22 cellular contexts compared by ENCODE assay signal in genomic region chr7:139943391-139943790, GRCh38.
DNase-seq lines count a peak whose midpoint lies in the region; ATAC-seq and TF ChIP-seq lines count a peak whose summit lies in the region.
"Had no signal": no experiment of that assay in that cellular context is flagged by ENCODE, and none has a peak within 500 bp of the region (broad histone marks: within the 10 kb centered on the region; RNA-seq: fewer than 3 reads in every experiment).

No MANE protein-coding gene starts in this region.

- H3K9me2 ChIP-seq in Karpas-422 (replicated peaks; ENCODE audit: insufficient read depth, low read length) (no peaks in the 10 kb centered on the region), PC-3 (replicated peaks; ENCODE audit: low read length) (no peaks in the 10 kb centered on the region)

- H3K4me1 ChIP-seq in Karpas-422 (ENCODE audit: low read length), result peaks cover 15% of the 10 kb centered on the region
- H3K4me1 ChIP-seq in PC-3 (ENCODE audit: insufficient read depth, low read length), result no peaks in the 10 kb centered on the region
- H3K4me1 ChIP-seq in ovary (ENCODE audit: insufficient read depth), result no peaks in the 10 kb centered on the region
- H3K4me1 ChIP-seq: lower lobe of right lung had no signal

- no TSS peak for BruUV-seq in PC-3 (replicated peaks; lab: Mats Ljungman, UMichigan)

- H3K4me3 ChIP-seq in Karpas-422 (ENCODE audit: low read length) (no peak overlapping the region), PC-3 (ENCODE audit: low read length) (no peak overlapping the region), ovary (no peak overlapping the region)
- H3K4me3 ChIP-seq: lower lobe of right lung, MG63, skin epidermis, upper lobe of left lung had no signal

- H4K20me1 ChIP-seq in Karpas-422 (ENCODE audit: insufficient read depth, low read depth, low read length) (no peaks in the 10 kb centered on the region), PC-3 (ENCODE audit: low read length) (no peaks in the 10 kb centered on the region)

- H3K36me3 Mint-ChIP-seq in glutamatergic neuron (ENCODE audit: unreplicated experiment), result no peaks in the 10 kb centered on the region
- no peaks in the 10 kb centered on the region for H3K36me3 Mint-ChIP-seq in activated naive CD8-positive, alpha-beta T cell treated with anti-CD3 and anti-CD28 coated beads for 36 hours
- H3K36me3 Mint-ChIP-seq: CD4-positive, CD25-positive, alpha-beta regulatory T cell had no signal

- H3K4me1 Mint-ChIP-seq in glutamatergic neuron (ENCODE audit: low read depth, unreplicated experiment), result peaks cover 4% of the 10 kb centered on the region
- peaks cover 2% of the 10 kb centered on the region for H3K4me1 Mint-ChIP-seq in activated naive CD8-positive, alpha-beta T cell treated with anti-CD3 and anti-CD28 coated beads for 36 hours
- H3K4me1 Mint-ChIP-seq: CD4-positive, CD25-positive, alpha-beta regulatory T cell had no signal

- H3K4me3 Mint-ChIP-seq in glutamatergic neuron (ENCODE audit: unreplicated experiment), result no peak overlapping the region
- no peak overlapping the region for H3K4me3 Mint-ChIP-seq in activated naive CD8-positive, alpha-beta T cell treated with anti-CD3 and anti-CD28 coated beads for 36 hours
- H3K4me3 Mint-ChIP-seq: activated T-helper 17 cell treated with anti-CD3 and anti-CD28 coated beads, Interleukin-2, amount 50 U/mL, for 72 hours; CD4-positive, CD25-positive, alpha-beta regulatory T cell; WTC11 had no signal

- POLR2A ChIA-PET in PC-3 (lab: Charles Lee; ENCODE audit: unreplicated experiment), result no interaction called here

- H3K4me2 ChIP-seq in Karpas-422 (ENCODE audit: low read depth, low read length, poor library complexity, severe bottlenecking) (no peak overlapping the region), PC-3 (ENCODE audit: low read length) (no peak overlapping the region)

- TF ChIP-seq CTCF in PC-3 (conservative IDR thresholded peaks at IDR 0.05; ENCODE audit: low read depth, low read length) (no peak), ovary (IDR thresholded peaks at IDR 0.05) (no peak), glutamatergic neuron (IDR thresholded peaks at IDR 0.05; ENCODE audit: partially characterized antibody, unreplicated experiment) (no peak)

- H2AFZ ChIP-seq in Karpas-422 (ENCODE audit: low read length) (no peak overlapping the region), PC-3 (ENCODE audit: low read length) (no peak overlapping the region)

- peaks cover 5% of the 10 kb centered on the region for H3K9me3 Mint-ChIP-seq in glutamatergic neuron (ENCODE audit: unreplicated experiment)
- H3K9me3 Mint-ChIP-seq in activated naive CD8-positive, alpha-beta T cell treated with anti-CD3 and anti-CD28 coated beads for 36 hours, result peaks cover 21% of the 10 kb centered on the region

- H3K27ac ChIP-seq in Karpas-422 (ENCODE audit: low read length) (no peak overlapping the region), PC-3 (ENCODE audit: low read length) (no peak overlapping the region), ovary (no peak overlapping the region)
- H3K27ac ChIP-seq: lower lobe of right lung, skin epidermis, upper lobe of left lung had no signal

- no peak for TF ChIP-seq POLR2A in ovary (IDR thresholded peaks at IDR 0.05)

- H3K27ac Mint-ChIP-seq in glutamatergic neuron (ENCODE audit: unreplicated experiment), result no peak overlapping the region
- no peak overlapping the region for H3K27ac Mint-ChIP-seq in activated naive CD8-positive, alpha-beta T cell treated with anti-CD3 and anti-CD28 coated beads for 36 hours
- H3K27ac Mint-ChIP-seq: activated naive CD4-positive, alpha-beta T cell treated with anti-CD3 and anti-CD28 coated beads, Interleukin-2, amount 50 U/mL, for 72 hours; activated T-helper 17 cell treated with anti-CD3 and anti-CD28 coated beads, Interleukin-2, amount 50 U/mL, for 72 hours; CD4-positive, CD25-positive, alpha-beta regulatory T cell; WTC11 had no signal

- intact Hi-C loops in PC-3 (cut with micrococcal nuclease), result no loop called here
- intact Hi-C loops in ovary (cut with DNase I), result no loop called here

- WGBS in ovary, 3 donors, result 89 to 92% (median 91%) methylated on average over 4 of the region's 4 CpGs

- CTCF ChIA-PET in PC-3 (lab: Charles Lee), result no interaction called here

- no peaks in the 10 kb centered on the region for H3K79me2 ChIP-seq in Karpas-422 (ENCODE audit: low read length)
- no peaks in the 10 kb centered on the region for H3K79me2 ChIP-seq in PC-3 (ENCODE audit: low read length)

- H3K9me3 ChIP-seq in Karpas-422 (ENCODE audit: low read length) (no peaks in the 10 kb centered on the region), PC-3 (ENCODE audit: low read length) (no peaks in the 10 kb centered on the region), ovary (peaks cover 0 to 6% of the 10 kb centered on the region in 2 donors)
- H3K9me3 ChIP-seq: lower lobe of right lung, MG63 had no signal

- no peak for TF ChIP-seq EP300 in ovary (IDR thresholded peaks at IDR 0.05)

- H3K27me3 Mint-ChIP-seq in glutamatergic neuron (ENCODE audit: unreplicated experiment), result no peaks in the 10 kb centered on the region
- H3K27me3 Mint-ChIP-seq in activated naive CD8-positive, alpha-beta T cell treated with anti-CD3 and anti-CD28 coated beads for 36 hours, result peaks cover 6% of the 10 kb centered on the region
- H3K27me3 Mint-ChIP-seq: activated T-helper 17 cell treated with anti-CD3 and anti-CD28 coated beads, Interleukin-2, amount 50 U/mL, for 72 hours had no signal

- H3K27me3 ChIP-seq in Karpas-422 (ENCODE audit: low read length) (peaks cover 2% of the 10 kb centered on the region; the same call in 1 of the 2 replicates), PC-3 (ENCODE audit: low read length) (no peaks in the 10 kb centered on the region), ovary (no peaks in the 10 kb centered on the region)
- H3K27me3 ChIP-seq: MG63, upper lobe of left lung had no signal

- no peak for ATAC-seq in PC-3
- ATAC-seq: activated naive CD4-positive, alpha-beta T cell treated with anti-CD3 and anti-CD28 coated beads, Interleukin-2, amount 50 U/mL, for 72 hours; activated T-helper 17 cell treated with anti-CD3 and anti-CD28 coated beads, Interleukin-2, amount 50 U/mL, for 72 hours; WTC11 had no signal

- H3K36me3 ChIP-seq in Karpas-422 (ENCODE audit: insufficient read depth, low read length) (no peaks in the 10 kb centered on the region), PC-3 (ENCODE audit: low read depth, low read length) (0 out of 2 replicates have a peak, but pooled peaks cover 5% of the 10 kb centered on the region), ovary (no peaks in the 10 kb centered on the region)
- H3K36me3 ChIP-seq: MG63, upper lobe of left lung had no signal

- DNase-seq in Karpas-422, result peak; percentile 44
- peak; percentile 17 for DNase-seq in NCI-H1436 (lab: John Stamatoyannopoulos, UW)
- peak; percentile 58 for DNase-seq in NCI-H748 treated with DMSO at 0.1 percent for 48 hours (lab: John Stamatoyannopoulos, UW)
- peak; percentile 33 for DNase-seq in left kidney (ENCODE audit: low read depth, low spot score)
- no peak for DNase-seq in PC-3
- DNase-seq in ovary, result no peak
- DNase-seq in glutamatergic neuron, result no peak
- DNase-seq in activated naive CD8-positive, alpha-beta T cell treated with anti-CD3 and anti-CD28 coated beads for 36 hours, result no peak
- DNase-seq: activated CD8-positive, alpha-beta memory T cell treated with anti-CD3 and anti-CD28 coated beads, Interleukin-2, amount 50 U/mL, for 48 hours; aorta; CD4-positive, CD25-positive, alpha-beta regulatory T cell; dermis blood vessel endothelial cell; DND-41; lower lobe of right lung; MG63; NCI-H2029; stimulated activated CD4-positive, alpha-beta T cell treated with anti-CD3 and anti-CD28 coated beads, Interleukin-2, amount 100 ng/mL, for 24 hours; upper lobe of left lung had no signal

- H3K9ac ChIP-seq in Karpas-422 (ENCODE audit: low read length), result no peak overlapping the region
- no peak overlapping the region for H3K9ac ChIP-seq in PC-3 (ENCODE audit: low read length)

- no peaks in the 10 kb centered on the region for H3F3A ChIP-seq in PC-3 (ENCODE audit: low read length, unreplicated experiment)

Comparison
In these comparisons a context has a peak if more than half of its experiments do, and no peak if none do; other contexts are left out.
1. DNase-seq: peak in Karpas-422 (single experiment), NCI-H1436 (single experiment), NCI-H748 treated with DMSO at 0.1 percent for 48 hours (single experiment) and left kidney (single experiment); none in PC-3 (single experiment), ovary (0 of 5), glutamatergic neuron (single experiment) and activated naive CD8-positive, alpha-beta T cell treated with anti-CD3 and anti-CD28 coated beads for 36 hours (single experiment).